ENCODE assay signal across 9 cellular contexts in genomic region chr2:64404743-64405142, GRCh38. TPM values are rescaled to one million over a fixed set of nuclear protein-coding genes. Genes with fewer than 3 reads are reported as not detected.
DNase-seq lines count a peak whose midpoint lies in the region; ATAC-seq and TF ChIP-seq lines count a peak whose summit lies in the region.
"Had no signal": no experiment of that assay in that cellular context is flagged by ENCODE, and none has a peak within 500 bp of the region (broad histone marks: within the 10 kb centered on the region; RNA-seq: fewer than 3 reads in every experiment).

No MANE protein-coding gene starts in this region.

- DNase-seq in NCI-H2227 treated with DMSO at 0.1 percent for 48 hours (lab: John Stamatoyannopoulos, UW) (peak; percentile 17), right lobe of liver (peak; percentile 55 to 86 (median 73)), suprapubic skin (ENCODE audit: low spot score in 2 of 2) (peak; percentile 84 to 85), NCI-H2081 treated with DMSO at 0.1 percent for 48 hours (lab: John Stamatoyannopoulos, UW) (no peak), DMS79 treated with DMSO at 0.1 percent for 48 hours (lab: John Stamatoyannopoulos, UW) (no peak)
- DNase-seq: NCI-H1048 had no signal

- H3K4me1 ChIP-seq in ectodermal cell (ENCODE audit: control insufficient read depth, insufficient read depth, low read length), result peaks cover 51% of the 10 kb centered on the region
- peaks cover 0 to 55% (median 24%) of the 10 kb centered on the region in 4 donors for H3K4me1 ChIP-seq in right lobe of liver
- peaks cover 52% of the 10 kb centered on the region for H3K4me1 ChIP-seq in suprapubic skin

- H3K4me3 ChIP-seq in ectodermal cell (ENCODE audit: insufficient read depth, low read depth, low read length), result peak overlapping the region; percentile 2
- H3K4me3 ChIP-seq in right lobe of liver, result peak overlapping the region in 2 of 3 donors; percentile 8 to 19
- H3K4me3 ChIP-seq in suprapubic skin, result peak overlapping the region; percentile 4

- no peaks in the 10 kb centered on the region for H3K9me3 ChIP-seq in ectodermal cell (ENCODE audit: control insufficient read depth, low read length)
- H3K9me3 ChIP-seq in right lobe of liver, result no peaks in the 10 kb centered on the region
- H3K9me3 ChIP-seq in suprapubic skin, result no peaks in the 10 kb centered on the region

- no peak for TF ChIP-seq EP300 in suprapubic skin (IDR thresholded peaks at IDR 0.05)

- ATAC-seq in right lobe of liver (peak; percentile 36 to 64 (median 50)), HG03439 (IDR thresholded peaks at IDR 0.05; ENCODE audit: unreplicated experiment) (no peak), GM21786 (IDR thresholded peaks at IDR 0.05; ENCODE audit: unreplicated experiment) (no peak)

- H3K36me3 ChIP-seq in ectodermal cell (ENCODE audit: control insufficient read depth, insufficient read depth, low read length) (no peaks in the 10 kb centered on the region), right lobe of liver (no peaks in the 10 kb centered on the region), suprapubic skin (no peaks in the 10 kb centered on the region)

- TF ChIP-seq CTCF in right lobe of liver (IDR thresholded peaks at IDR 0.05) (no peak), suprapubic skin (IDR thresholded peaks at IDR 0.05) (no peak)

- H3K27ac ChIP-seq in ectodermal cell (ENCODE audit: insufficient read depth, low read depth, low read length, poor library complexity, severe bottlenecking) (peak overlapping the region; percentile 95), right lobe of liver (peak overlapping the region; percentile 41 to 73 (median 42)), suprapubic skin (peak overlapping the region; percentile 72)

- TF ChIP-seq POLR2A in right lobe of liver (IDR thresholded peaks at IDR 0.05) (no peak), suprapubic skin (IDR thresholded peaks at IDR 0.05) (no peak)

- intact Hi-C loops in right lobe of liver (cut with DNase I), result no loop called here

- WGBS in ectodermal cell, 2 experiments, result 37 to 41% methylated on average over 9 of the region's 9 CpGs
- WGBS in right lobe of liver (ENCODE audit: insufficient coverage, low coverage, low lambda C conversion rate, missing lambda C conversion rate), result 13% methylated on average over 9 of the region's 9 CpGs
- WGBS in suprapubic skin, result 35% methylated on average over 9 of the region's 9 CpGs

- H3K27me3 ChIP-seq in ectodermal cell (ENCODE audit: control insufficient read depth, insufficient read depth, low read length, poor library complexity, severe bottlenecking) (no peaks in the 10 kb centered on the region), right lobe of liver (no peaks in the 10 kb centered on the region), suprapubic skin (no peaks in the 10 kb centered on the region)

RNA-seq across cellular contexts. Expression of gene LGALSL, which starts 49.2 kb away (rescaled TPM):
- polyA plus RNA-seq in ectodermal cell (2013, experiment 1 of 4), result 23.7 TPM
- 22.1 TPM for polyA plus RNA-seq in ectodermal cell (2013, experiment 2 of 4)
- polyA plus RNA-seq in ectodermal cell (2013, experiment 3 of 4), result 24.1 TPM
- polyA plus RNA-seq in ectodermal cell (2013, experiment 4 of 4), result 19.7 TPM
- 1 to 10 TPM; 3.2 to 8.1 (median 5.4) TPM for total RNA-seq in right lobe of liver
- total RNA-seq in suprapubic skin, result 100 to 1,000 TPM in 2 of 4 donors, 10 to 100 TPM in 2; 74.2 to 133 (median 106) TPM

Comparison
In these comparisons a context has a peak if more than half of its experiments do, and no peak if none do; other contexts are left out.
1. DNase-seq: peak in NCI-H2227 treated with DMSO at 0.1 percent for 48 hours (single experiment), right lobe of liver (3 of 3) and suprapubic skin (2 of 2); none in NCI-H2081 treated with DMSO at 0.1 percent for 48 hours (single experiment) and DMS79 treated with DMSO at 0.1 percent for 48 hours (single experiment).
2. H3K27ac ChIP-seq: peak in every context shown above with its lines; median percentile 95 in ectodermal cell; 72 in suprapubic skin; 42 in right lobe of liver.
3. ATAC-seq: peak in right lobe of liver (4 of 4); none in HG03439 (single experiment) and GM21786 (single experiment).
4. RNA of gene LGALSL, which starts 49.2 kb away (total RNA-seq): 74.2 to 133 TPM in suprapubic skin; 3.2 to 8.1 TPM in right lobe of liver; every median in the first group is over 4 times any median in the second.
5. Peak in every context shown above with its lines, with median percentiles within 50 percentile points of each other: H3K4me3 ChIP-seq.